ENCODE assay signal across 16 cellular contexts in the genomic region with DNA sequence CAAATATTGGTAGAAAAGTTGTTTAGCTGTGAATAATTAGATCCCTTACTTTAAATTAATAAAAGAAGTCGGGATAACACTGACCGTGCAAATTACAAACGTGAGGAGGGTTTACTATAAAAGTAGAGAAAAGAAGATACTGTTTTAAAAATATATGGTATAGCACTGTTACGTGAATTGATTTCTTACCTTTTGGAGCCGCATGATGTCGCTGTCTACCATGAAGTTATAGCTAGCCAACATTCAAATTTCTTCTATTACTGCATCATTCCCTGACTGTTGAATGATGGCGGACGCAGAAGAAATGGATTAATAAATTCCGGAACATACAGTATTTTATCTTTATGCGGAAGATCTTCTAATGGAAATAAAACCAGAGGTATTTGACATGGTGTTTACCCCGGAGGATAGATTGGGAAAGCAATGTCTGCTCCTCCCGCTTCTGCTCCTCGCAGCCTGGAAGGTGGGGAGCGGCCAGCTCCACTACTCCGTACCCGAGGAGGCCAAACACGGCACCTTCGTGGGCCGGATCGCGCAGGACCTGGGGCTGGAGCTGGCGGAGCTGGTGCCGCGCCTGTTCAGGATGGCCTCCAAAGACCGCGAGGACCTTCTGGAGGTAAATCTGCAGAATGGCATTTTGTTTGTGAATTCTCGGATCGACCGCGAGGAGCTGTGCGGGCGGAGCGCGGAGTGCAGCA. TPM values are rescaled to one million over a fixed set of nuclear protein-coding genes. Genes with fewer than 3 reads are reported as not detected.
A peak's percentile ranks its signal among the peaks of the same experiment; 100 is the strongest.
DNase-seq lines count a peak whose midpoint lies in the region; ATAC-seq and TF ChIP-seq lines count a peak whose summit lies in the region.
"Had no signal": no experiment of that assay in that cellular context is flagged by ENCODE, and none has a peak within 500 bp of the region (broad histone marks: within the 10 kb centered on the region; RNA-seq: fewer than 3 reads in every experiment).

Gene PCDHA6, plus strand, starts transcription at position 257 of the 698 bp plus-strand sequence. Its CDS starts 132 bp downstream, at position 389.

- intact Hi-C loops in upper lobe of right lung (cut with DNase I): no loop called here

- peaks cover 14% of the 10 kb centered on the region for H3K27me3 ChIP-seq in upper lobe of right lung

- H3K27me3 Mint-ChIP-seq in T-helper 2 cell treated with Interferon-gamma antibody and Interleukin-4, amounts not matched to agents 5 μg/mL and 100 μg/mL, for 36 hours (ENCODE audit: low read depth): no peaks in the 10 kb centered on the region

- no peaks in the 10 kb centered on the region for H3K4me1 ChIP-seq in upper lobe of right lung

- DNase-seq in T-helper 2 cell treated with Interferon-gamma antibody and Interleukin-4, amounts not matched to agents 5 μg/mL and 100 μg/mL, for 36 hours (ENCODE audit: low spot score): no peak
- DNase-seq in T-helper 2 cell (no peak), cerebellar cortex (ENCODE audit: low spot score) (peak; percentile 34), medulla oblongata (ENCODE audit: extremely low spot score) (peak; percentile 31), upper lobe of right lung (no peak), NCI-H1092 (lab: John Stamatoyannopoulos, UW) (no peak), NCI-H226 (no peak)
- DNase-seq: 8988T; activated naive CD8-positive, alpha-beta T cell treated with anti-CD3 and anti-CD28 coated beads, Interleukin-2, amount 10 ng/mL, durations not matched to agents 7 days and 5 days; DMS79; effector memory CD8-positive, alpha-beta T cell; NCI-H146 had no signal

- no peaks in the 10 kb centered on the region for H3K36me3 ChIP-seq in upper lobe of right lung

- no peaks in the 10 kb centered on the region for H3K36me3 Mint-ChIP-seq in T-helper 2 cell treated with Interferon-gamma antibody and Interleukin-4, amounts not matched to agents 5 μg/mL and 100 μg/mL, for 36 hours (ENCODE audit: low read depth)
- H3K36me3 Mint-ChIP-seq: activated naive CD8-positive, alpha-beta T cell treated with anti-CD3 and anti-CD28 coated beads, Interleukin-2, amount 10 ng/mL, durations not matched to agents 7 days and 5 days had no signal

- no peak within 1 kb of the TSS for H3K27ac ChIP-seq in upper lobe of right lung
- H3K27ac ChIP-seq: HL-60 had no signal

- peak within 1 kb of the TSS; percentile 6 for H3K4me3 ChIP-seq in upper lobe of right lung

- H3K27ac Mint-ChIP-seq in T-helper 2 cell treated with Interferon-gamma antibody and Interleukin-4, amounts not matched to agents 5 μg/mL and 100 μg/mL, for 36 hours: no peak within 1 kb of the TSS
- H3K27ac Mint-ChIP-seq: activated naive CD8-positive, alpha-beta T cell treated with anti-CD3 and anti-CD28 coated beads, Interleukin-2, amount 10 ng/mL, durations not matched to agents 7 days and 5 days; effector memory CD8-positive, alpha-beta T cell had no signal

- peak within 1 kb of the TSS; percentile 24 for H3K4me3 Mint-ChIP-seq in T-helper 2 cell treated with Interferon-gamma antibody and Interleukin-4, amounts not matched to agents 5 μg/mL and 100 μg/mL, for 36 hours
- H3K4me3 Mint-ChIP-seq: activated naive CD8-positive, alpha-beta T cell treated with anti-CD3 and anti-CD28 coated beads, Interleukin-2, amount 10 ng/mL, durations not matched to agents 7 days and 5 days; effector memory CD8-positive, alpha-beta T cell had no signal

- no peak for TF ChIP-seq CTCF in upper lobe of right lung (IDR thresholded peaks at IDR 0.05)

- ATAC-seq in upper lobe of right lung (no peak), HG03196 (IDR thresholded peaks at IDR 0.05; ENCODE audit: unreplicated experiment) (no peak)
- ATAC-seq: effector memory CD8-positive, alpha-beta T cell had no signal

- no peaks in the 10 kb centered on the region for H3K4me1 Mint-ChIP-seq in T-helper 2 cell treated with Interferon-gamma antibody and Interleukin-4, amounts not matched to agents 5 μg/mL and 100 μg/mL, for 36 hours (ENCODE audit: low read depth)
- H3K4me1 Mint-ChIP-seq: activated naive CD8-positive, alpha-beta T cell treated with anti-CD3 and anti-CD28 coated beads, Interleukin-2, amount 10 ng/mL, durations not matched to agents 7 days and 5 days had no signal

- peaks cover 36% of the 10 kb centered on the region for H3K9me3 Mint-ChIP-seq in T-helper 2 cell treated with Interferon-gamma antibody and Interleukin-4, amounts not matched to agents 5 μg/mL and 100 μg/mL, for 36 hours
- H3K9me3 Mint-ChIP-seq: effector memory CD8-positive, alpha-beta T cell had no signal

- peaks cover 5% of the 10 kb centered on the region for H3K9me3 ChIP-seq in upper lobe of right lung

RNA-seq across cellular contexts. Expression of gene PCDHA6, which starts in this region (rescaled TPM):
- total RNA-seq in upper lobe of right lung: 0.64 TPM
- total RNA-seq: activated naive CD8-positive, alpha-beta T cell treated with anti-CD3 and anti-CD28 coated beads, Interleukin-2, amount 10 ng/mL, durations not matched to agents 7 days and 5 days; OCI-LY7; T-helper 2 cell treated with Interferon-gamma antibody and Interleukin-4, amounts not matched to agents 100 ng/mL and 5 ng/mL, for 36 hours had no signal

Comparison
In these comparisons a context has a peak if more than half of its experiments do, and no peak if none do; other contexts are left out.
1. DNase-seq: peak in cerebellar cortex (single experiment) and medulla oblongata (single experiment); none in T-helper 2 cell treated with Interferon-gamma antibody and Interleukin-4, amounts not matched to agents 5 μg/mL and 100 μg/mL, for 36 hours (single experiment), T-helper 2 cell (0 of 5), upper lobe of right lung (single experiment), NCI-H1092 (single experiment) and NCI-H226 (single experiment).